In the genomic region with DNA sequence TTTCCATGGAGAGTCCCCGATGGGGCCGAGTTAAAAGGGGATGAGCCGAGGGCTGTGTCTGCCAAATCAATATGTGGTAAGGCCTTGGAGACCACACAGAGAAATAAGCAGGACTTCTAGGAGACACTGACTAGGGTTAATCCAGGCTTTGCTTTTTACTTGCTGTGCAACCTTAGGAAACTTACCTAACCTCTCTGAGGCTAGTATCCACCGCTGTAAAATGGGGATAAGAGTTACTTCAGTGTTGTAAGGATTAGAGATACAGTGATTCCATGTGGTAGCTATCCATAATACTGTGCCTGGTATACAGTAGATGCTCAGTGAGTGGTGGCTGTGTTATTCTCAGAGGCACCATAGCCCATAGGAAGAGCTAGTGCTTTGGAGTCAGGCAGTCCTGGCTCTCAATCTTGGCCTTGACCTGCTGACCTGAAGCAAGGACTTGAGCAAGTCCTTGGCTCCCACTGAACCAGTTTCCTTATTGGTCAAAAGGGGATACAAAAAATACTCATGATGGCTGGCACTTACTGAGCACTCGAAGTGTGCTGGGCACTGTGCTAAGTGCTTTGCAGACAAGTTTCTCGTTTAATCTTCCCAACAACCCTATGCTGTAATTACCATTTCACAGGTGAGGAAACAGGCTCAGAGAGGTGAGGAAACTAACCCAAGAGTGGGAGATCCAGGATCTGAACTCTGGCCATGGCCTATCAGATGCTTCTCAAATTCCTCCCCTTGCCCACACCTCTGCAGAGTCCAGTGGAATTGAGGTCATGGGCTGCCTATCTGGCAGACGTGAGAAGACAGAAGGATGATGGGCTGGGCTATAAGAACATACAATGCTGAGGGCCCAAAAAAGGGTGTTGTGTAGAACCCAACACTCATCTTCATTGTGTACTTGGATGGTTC, we compare ENCODE assay signal across 2 cellular contexts.
TF ChIP-seq lines count a peak whose summit lies in the region.

No MANE protein-coding gene starts in this region.

TF ChIP-seq in SK-N-SH, 30 proteins besides CTCF, POLR2A, EP300 and RAD21 (continued from another document):
- no peak for TF ChIP-seq FOSL2 (IDR thresholded peaks at IDR 0.05; ENCODE audit: borderline replicate concordance, low read depth)
- no peak for TF ChIP-seq NFIC (IDR thresholded peaks at IDR 0.05; ENCODE audit: borderline replicate concordance)

TF ChIP-seq in SK-N-SH treated with all-trans-retinoic acid at 6 μM for 48 hours, 23 proteins besides CTCF, POLR2A, EP300 and RAD21 (continued from another document):
- TF ChIP-seq POU6F1 (CRISPR knock-in tag; IDR thresholded peaks at IDR 0.05; ENCODE audit: borderline replicate concordance, low read depth) (no peak), SNAI2 (CRISPR knock-in tag; IDR thresholded peaks at IDR 0.05) (no peak), ZFP3 (CRISPR knock-in tag; IDR thresholded peaks at IDR 0.05) (no peak), ZNF8 (CRISPR knock-in tag; IDR thresholded peaks at IDR 0.05) (no peak), ARNTL (CRISPR knock-in tag; IDR thresholded peaks at IDR 0.05; ENCODE audit: borderline replicate concordance, low read depth) (no peak), PATZ1 (CRISPR knock-in tag; IDR thresholded peaks at IDR 0.05; ENCODE audit: borderline replicate concordance) (no peak), PPARA (CRISPR knock-in tag; IDR thresholded peaks at IDR 0.05; ENCODE audit: borderline replicate concordance) (no peak), TOX (CRISPR knock-in tag; IDR thresholded peaks at IDR 0.05; ENCODE audit: borderline replicate concordance) (no peak), OSR1 (CRISPR knock-in tag; IDR thresholded peaks at IDR 0.05) (no peak), ZC3H10 (CRISPR knock-in tag; IDR thresholded peaks at IDR 0.05) (no peak), ISL1 (CRISPR knock-in tag; IDR thresholded peaks at IDR 0.05) (no peak), GLIS3 (CRISPR knock-in tag; IDR thresholded peaks at IDR 0.05) (no peak)
- TF ChIP-seq, protein P1, sequence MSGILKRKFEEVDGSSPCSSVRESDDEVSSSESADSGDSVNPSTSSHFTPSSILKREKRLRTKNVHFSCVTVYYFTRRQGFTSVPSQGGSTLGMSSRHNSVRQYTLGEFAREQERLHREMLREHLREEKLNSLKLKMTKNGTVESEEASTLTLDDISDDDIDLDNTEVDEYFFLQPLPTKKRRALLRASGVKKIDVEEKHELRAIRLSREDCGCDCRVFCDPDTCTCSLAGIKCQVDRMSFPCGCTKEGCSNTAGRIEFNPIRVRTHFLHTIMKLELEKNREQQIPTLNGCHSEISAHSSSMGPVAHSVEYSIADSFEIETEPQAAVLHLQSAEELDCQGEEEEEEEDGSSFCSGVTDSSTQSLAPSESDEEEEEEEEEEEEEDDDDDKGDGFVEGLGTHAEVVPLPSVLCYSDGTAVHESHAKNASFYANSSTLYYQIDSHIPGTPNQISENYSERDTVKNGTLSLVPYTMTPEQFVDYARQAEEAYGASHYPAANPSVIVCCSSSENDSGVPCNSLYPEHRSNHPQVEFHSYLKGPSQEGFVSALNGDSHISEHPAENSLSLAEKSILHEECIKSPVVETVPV (CRISPR knock-in tag; IDR thresholded peaks at IDR 0.05), result no peak
- TF ChIP-seq, protein P2, sequence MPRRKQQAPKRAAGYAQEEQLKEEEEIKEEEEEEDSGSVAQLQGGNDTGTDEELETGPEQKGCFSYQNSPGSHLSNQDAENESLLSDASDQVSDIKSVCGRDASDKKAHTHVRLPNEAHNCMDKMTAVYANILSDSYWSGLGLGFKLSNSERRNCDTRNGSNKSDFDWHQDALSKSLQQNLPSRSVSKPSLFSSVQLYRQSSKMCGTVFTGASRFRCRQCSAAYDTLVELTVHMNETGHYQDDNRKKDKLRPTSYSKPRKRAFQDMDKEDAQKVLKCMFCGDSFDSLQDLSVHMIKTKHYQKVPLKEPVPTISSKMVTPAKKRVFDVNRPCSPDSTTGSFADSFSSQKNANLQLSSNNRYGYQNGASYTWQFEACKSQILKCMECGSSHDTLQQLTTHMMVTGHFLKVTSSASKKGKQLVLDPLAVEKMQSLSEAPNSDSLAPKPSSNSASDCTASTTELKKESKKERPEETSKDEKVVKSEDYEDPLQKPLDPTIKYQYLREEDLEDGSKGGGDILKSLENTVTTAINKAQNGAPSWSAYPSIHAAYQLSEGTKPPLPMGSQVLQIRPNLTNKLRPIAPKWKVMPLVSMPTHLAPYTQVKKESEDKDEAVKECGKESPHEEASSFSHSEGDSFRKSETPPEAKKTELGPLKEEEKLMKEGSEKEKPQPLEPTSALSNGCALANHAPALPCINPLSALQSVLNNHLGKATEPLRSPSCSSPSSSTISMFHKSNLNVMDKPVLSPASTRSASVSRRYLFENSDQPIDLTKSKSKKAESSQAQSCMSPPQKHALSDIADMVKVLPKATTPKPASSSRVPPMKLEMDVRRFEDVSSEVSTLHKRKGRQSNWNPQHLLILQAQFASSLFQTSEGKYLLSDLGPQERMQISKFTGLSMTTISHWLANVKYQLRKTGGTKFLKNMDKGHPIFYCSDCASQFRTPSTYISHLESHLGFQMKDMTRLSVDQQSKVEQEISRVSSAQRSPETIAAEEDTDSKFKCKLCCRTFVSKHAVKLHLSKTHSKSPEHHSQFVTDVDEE (CRISPR knock-in tag; IDR thresholded peaks at IDR 0.05), result no peak
